Comparison of ENCODE assay signal across 1 cellular context in genomic region chr11:45212566-45213315, GRCh38.
TF ChIP-seq lines count a peak whose summit lies in the region.

No MANE protein-coding gene starts in this region.

TF ChIP-seq in SK-N-SH treated with all-trans-retinoic acid at 6 μM for 48 hours, 23 proteins besides CTCF, POLR2A, EP300 and RAD21 (continued from another document):
- TF ChIP-seq POU6F1 (CRISPR knock-in tag; IDR thresholded peaks at IDR 0.05; ENCODE audit: borderline replicate concordance, low read depth) (no peak), ZNF70 (CRISPR knock-in tag; IDR thresholded peaks at IDR 0.05) (no peak), TOX (CRISPR knock-in tag; IDR thresholded peaks at IDR 0.05; ENCODE audit: borderline replicate concordance) (no peak), ESRRG (CRISPR knock-in tag; IDR thresholded peaks at IDR 0.05) (no peak), CREB5 (CRISPR knock-in tag; IDR thresholded peaks at IDR 0.05; ENCODE audit: low read depth) (no peak), CSRNP3 (CRISPR knock-in tag; IDR thresholded peaks at IDR 0.05) (no peak)
